1 cellular context compared by ENCODE assay signal in genomic region chr11:14409891-14410290, GRCh38.
TF ChIP-seq lines count a peak whose summit lies in the region.

No MANE protein-coding gene starts in this region.

TF ChIP-seq in GM23338, 12 proteins besides CTCF, POLR2A, EP300 and RAD21 (continued from another document):
- TF ChIP-seq ZNF462 (CRISPR knock-in tag; IDR thresholded peaks at IDR 0.05) (no peak), ETS1 (IDR thresholded peaks at IDR 0.05) (no peak), ZNF114 (CRISPR knock-in tag; IDR thresholded peaks at IDR 0.05) (no peak), ZNF331 (CRISPR knock-in tag; IDR thresholded peaks at IDR 0.05; ENCODE audit: low read depth) (no peak), STAT1 (IDR thresholded peaks at IDR 0.05; ENCODE audit: unreplicated experiment) (no peak), NANOG (IDR thresholded peaks at IDR 0.05; ENCODE audit: borderline replicate concordance) (no peak), REST (IDR thresholded peaks at IDR 0.05; ENCODE audit: unreplicated experiment) (no peak)
